In genomic region chr10:9066152-9066551, GRCh38 we compare ENCODE assay signal across 8 cellular contexts.
"Had no signal": no experiment of that assay in that cellular context is flagged by ENCODE, and none has a peak within 500 bp of the region (broad histone marks: within the 10 kb centered on the region; RNA-seq: fewer than 3 reads in every experiment).

No MANE protein-coding gene starts in this region.

- DNase-seq: GDM1, GF-D8 had no signal

- FAIRE-seq: G401.6, GM12878, GM12891, GM12892, GM18507, GM19239 had no signal

- H3K4me3 ChIP-seq: GM12878 had no signal
